1 cellular context compared by ENCODE assay signal in genomic region chr2:73926493-73927327, GRCh38.
TF ChIP-seq lines count a peak whose summit lies in the region.

Gene DGUOK, plus strand, starts transcription at chr2:73926880. Its CDS starts 31 bp downstream, at chr2:73926911.

TF ChIP-seq in HepG2, 621 proteins besides CTCF, POLR2A, EP300 and RAD21 (continued from another document and continues in another):
- peak; percentile 91 for TF ChIP-seq ZBTB39 (CRISPR knock-in tag; IDR thresholded peaks at IDR 0.05)
- TF ChIP-seq HNRNPL (IDR thresholded peaks at IDR 0.05; ENCODE audit: low read depth, low read length), result 0 out of 2 replicates have a peak, but pooled peaks have one; percentile 47
- peak; percentile 96 for TF ChIP-seq CREB1 (IDR thresholded peaks at IDR 0.05)
- peak; percentile 98 for TF ChIP-seq CREB1 (CRISPR knock-in tag; IDR thresholded peaks at IDR 0.05)
- TF ChIP-seq CEBPZ (IDR thresholded peaks at IDR 0.05; ENCODE audit: low read length), result no peak
- TF ChIP-seq ZNF382 (CRISPR knock-in tag; IDR thresholded peaks at IDR 0.05; ENCODE audit: borderline replicate concordance), result no peak
- peak; percentile 93; the same call in 1 of the 2 replicates for TF ChIP-seq MTA1 (CRISPR knock-in tag; IDR thresholded peaks at IDR 0.05; ENCODE audit: borderline replicate concordance)
- TF ChIP-seq ZNF570 (CRISPR knock-in tag; IDR thresholded peaks at IDR 0.05; ENCODE audit: borderline replicate concordance), result 0 out of 2 replicates have a peak, but pooled peaks have one; percentile 92
- TF ChIP-seq SNRNP70 (IDR thresholded peaks at IDR 0.05; ENCODE audit: low read depth, low read length), result no peak
- no peak for TF ChIP-seq KIAA2018 (CRISPR knock-in tag; IDR thresholded peaks at IDR 0.05; ENCODE audit: borderline replicate concordance)
- TF ChIP-seq TEF (CRISPR knock-in tag; IDR thresholded peaks at IDR 0.05), result no peak
- no peak; the same call in 1 of the 2 replicates for TF ChIP-seq MZF1 (CRISPR knock-in tag; IDR thresholded peaks at IDR 0.05; ENCODE audit: borderline replicate concordance)
- peak; percentile 96 for TF ChIP-seq ZZZ3 (CRISPR knock-in tag; IDR thresholded peaks at IDR 0.05; ENCODE audit: borderline replicate concordance)
- TF ChIP-seq NR1H2 (CRISPR knock-in tag; IDR thresholded peaks at IDR 0.05; ENCODE audit: borderline replicate concordance, low read depth), result no peak
- TF ChIP-seq ZNF333 (CRISPR knock-in tag; IDR thresholded peaks at IDR 0.05; ENCODE audit: borderline replicate concordance), result 0 out of 2 replicates have a peak, but pooled peaks have one; percentile 42
- no peak for TF ChIP-seq PRDM10 (CRISPR knock-in tag; IDR thresholded peaks at IDR 0.05; ENCODE audit: low read depth)
- TF ChIP-seq ETV5 (CRISPR knock-in tag; IDR thresholded peaks at IDR 0.05; ENCODE audit: borderline replicate concordance), result peak; percentile 99
- peak; percentile 95 for TF ChIP-seq KDM2A (CRISPR knock-in tag; IDR thresholded peaks at IDR 0.05; ENCODE audit: borderline replicate concordance, low read depth)
- TF ChIP-seq ZNF788 (CRISPR knock-in tag; IDR thresholded peaks at IDR 0.05; ENCODE audit: borderline replicate concordance), result peak; percentile 98
- peak; percentile 8; the same call in 1 of the 2 replicates for TF ChIP-seq ARID3A (IDR thresholded peaks at IDR 0.05; ENCODE audit: low read depth, low read length)
- no peak; the same call in 1 of the 2 replicates for TF ChIP-seq SAFB2 (CRISPR knock-in tag; IDR thresholded peaks at IDR 0.05; ENCODE audit: borderline replicate concordance, low read depth)
- no peak for TF ChIP-seq CSRNP2 (CRISPR knock-in tag; conservative IDR thresholded peaks at IDR 0.05; ENCODE audit: low read depth)
- 0 out of 2 replicates have a peak, but pooled peaks have one; percentile 95 for TF ChIP-seq FOXO4 (CRISPR knock-in tag; conservative IDR thresholded peaks at IDR 0.05)
- TF ChIP-seq TFAP4 (IDR thresholded peaks at IDR 0.05; ENCODE audit: borderline replicate concordance, low read depth), result peak; percentile 24; the same call in 1 of the 2 replicates
- TF ChIP-seq KLF11 (CRISPR knock-in tag; IDR thresholded peaks at IDR 0.05), result peak; percentile 85; the same call in 1 of the 2 replicates
- no peak for TF ChIP-seq KDM1A (CRISPR knock-in tag; IDR thresholded peaks at IDR 0.05)
- TF ChIP-seq ZNF343 (CRISPR knock-in tag; IDR thresholded peaks at IDR 0.05), result peak; percentile 97; the same call in 1 of the 2 replicates
